ENCODE assay signal across 13 cellular contexts in genomic region chr12:66823857-66824570, GRCh38.
A peak's percentile ranks its signal among the peaks of the same experiment; 100 is the strongest.
DNase-seq lines count a peak whose midpoint lies in the region; ATAC-seq and TF ChIP-seq lines count a peak whose summit lies in the region.
"Had no signal": no experiment of that assay in that cellular context is flagged by ENCODE, and none has a peak within 500 bp of the region (broad histone marks: within the 10 kb centered on the region; RNA-seq: fewer than 3 reads in every experiment).

No MANE protein-coding gene starts in this region.

- no peaks in the 10 kb centered on the region for H3K36me3 ChIP-seq in ovary
- H3K36me3 ChIP-seq: esophagus muscularis mucosa had no signal

- no peaks in the 10 kb centered on the region for H3K4me1 ChIP-seq in ovary (ENCODE audit: insufficient read depth)

- no peaks in the 10 kb centered on the region for H3K27me3 ChIP-seq in ovary
- H3K27me3 ChIP-seq: esophagus muscularis mucosa had no signal

- H3K9me3 ChIP-seq in ovary: no peaks in the 10 kb centered on the region
- H3K9me3 ChIP-seq: esophagus muscularis mucosa had no signal

- H3K4me3 Mint-ChIP-seq in brain: peak overlapping the region in 2 of 5 experiments; percentile 33 to 34
- H3K4me3 Mint-ChIP-seq: activated naive CD8-positive, alpha-beta T cell treated with anti-CD3 and anti-CD28 coated beads, Interleukin-2, amount 10 ng/mL, durations not matched to agents 7 days and 5 days had no signal

- TF ChIP-seq POLR2A in ovary (IDR thresholded peaks at IDR 0.05): no peak

- no peak overlapping the region for H3K27ac ChIP-seq in ovary

- H3K27me3 Mint-ChIP-seq in brain: no peaks in the 10 kb centered on the region
- H3K27me3 Mint-ChIP-seq: activated naive CD8-positive, alpha-beta T cell treated with anti-CD3 and anti-CD28 coated beads, Interleukin-2, amount 10 ng/mL, durations not matched to agents 7 days and 5 days had no signal

- peak overlapping the region; percentile 63 to 91 (median 86) for H3K27ac Mint-ChIP-seq in brain
- H3K27ac Mint-ChIP-seq: activated naive CD8-positive, alpha-beta T cell treated with anti-CD3 and anti-CD28 coated beads, Interleukin-2, amount 10 ng/mL, durations not matched to agents 7 days and 5 days had no signal

- TF ChIP-seq CTCF in brain (conservative IDR thresholded peaks at IDR 0.05) (no peak), omental fat pad (IDR thresholded peaks at IDR 0.05) (no peak), ovary (IDR thresholded peaks at IDR 0.05) (no peak)

- ATAC-seq in omental fat pad (ENCODE audit: low FRiP score) (peak; percentile 68), HG03095 (IDR thresholded peaks at IDR 0.05; ENCODE audit: unreplicated experiment) (no peak)

- no peak for TF ChIP-seq EP300 in ovary (IDR thresholded peaks at IDR 0.05)

- intact Hi-C loops in ovary (cut with DNase I): no loop called here

- DNase-seq in EH (ENCODE audit: low read depth): peak; percentile 3
- peak; percentile 79 for DNase-seq in NCI-H2107 treated with DMSO at 0.1 percent for 48 hours (lab: John Stamatoyannopoulos, UW; ENCODE audit: unreplicated experiment)
- no peak for DNase-seq in omental fat pad (ENCODE audit: low spot score)
- DNase-seq in stimulated activated CD4-positive, alpha-beta T cell treated with anti-CD3 and anti-CD28 coated beads, Interleukin-15, amount 100 ng/mL, for 24 hours: no peak
- no peak for DNase-seq in dedifferentiated amniotic fluid mesenchymal stem cell (ENCODE audit: extremely low spot score)
- DNase-seq in ovary: no peak
- DNase-seq: activated CD4-positive, CD25-positive, alpha-beta regulatory T cell; activated naive CD8-positive, alpha-beta T cell treated with anti-CD3 and anti-CD28 coated beads, Interleukin-2, amount 10 ng/mL, durations not matched to agents 7 days and 5 days; DND-41 had no signal

- no peaks in the 10 kb centered on the region for H3K9me3 Mint-ChIP-seq in brain
- H3K9me3 Mint-ChIP-seq: activated naive CD8-positive, alpha-beta T cell treated with anti-CD3 and anti-CD28 coated beads, Interleukin-2, amount 10 ng/mL, durations not matched to agents 7 days and 5 days had no signal

- H3K4me3 ChIP-seq in ovary: no peak overlapping the region
- H3K4me3 ChIP-seq: esophagus muscularis mucosa, skin epidermis had no signal

- 86 to 88% (median 86%) methylated on average over 5 of the region's 5 CpGs for WGBS in ovary, 3 donors

- H3K4me1 Mint-ChIP-seq in brain: peaks cover 20% of the 10 kb centered on the region

- no peaks in the 10 kb centered on the region for H3K36me3 Mint-ChIP-seq in brain

Comparison
In these comparisons a context has a peak if more than half of its experiments do, and no peak if none do; other contexts are left out.
1. DNase-seq: peak in EH (single experiment) and NCI-H2107 treated with DMSO at 0.1 percent for 48 hours (single experiment); none in omental fat pad (single experiment), stimulated activated CD4-positive, alpha-beta T cell treated with anti-CD3 and anti-CD28 coated beads, Interleukin-15, amount 100 ng/mL, for 24 hours (single experiment), dedifferentiated amniotic fluid mesenchymal stem cell (single experiment) and ovary (0 of 5).